In the genomic region with DNA sequence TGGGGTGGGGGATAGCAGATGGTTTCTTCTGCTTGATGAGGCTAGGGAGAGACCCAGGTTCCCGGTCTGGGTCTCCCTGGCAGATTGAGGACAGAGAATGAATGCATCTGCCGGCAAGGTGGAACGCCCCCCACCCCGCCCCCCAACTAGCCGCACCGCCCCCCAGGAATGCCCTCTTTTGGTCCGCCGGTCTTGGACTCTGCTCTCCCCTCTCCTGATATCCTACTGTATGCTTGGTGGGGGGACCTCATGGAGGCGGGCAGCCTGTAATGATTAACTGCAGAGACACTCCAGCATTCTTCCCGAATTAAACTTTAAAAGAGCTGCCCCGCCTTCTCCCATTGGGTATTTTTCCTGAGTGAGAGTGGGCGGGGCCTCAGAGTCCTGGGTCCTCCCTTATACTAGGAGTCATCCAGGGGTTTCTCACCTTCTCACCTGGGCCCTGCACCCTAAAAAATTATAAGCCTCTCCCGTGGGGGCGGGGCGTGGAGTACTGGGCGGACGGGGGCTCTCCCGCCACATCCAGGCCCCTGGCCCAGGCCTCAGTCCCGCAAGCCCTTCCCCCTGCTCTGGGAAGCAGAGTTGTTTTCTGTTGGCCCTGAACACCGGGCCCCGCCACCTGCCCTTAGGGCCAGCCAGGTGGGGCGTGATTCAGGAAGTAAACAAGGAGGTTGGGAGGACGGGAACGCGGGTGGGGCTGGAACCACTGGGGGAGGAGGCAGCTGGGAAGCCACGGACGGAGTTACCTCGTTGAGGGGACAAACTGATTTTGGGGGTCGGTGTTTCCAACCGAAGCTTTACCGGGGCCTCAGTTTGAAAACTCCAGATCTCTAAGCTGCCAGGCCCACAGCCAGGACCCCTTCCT, we compare ENCODE assay signal across 6 cellular contexts. TPM values are rescaled to one million over a fixed set of nuclear protein-coding genes. Genes with fewer than 3 reads are reported as not detected.
A peak's percentile ranks its signal among the peaks of the same experiment; 100 is the strongest.
DNase-seq lines count a peak whose midpoint lies in the region; ATAC-seq lines count a peak whose summit lies in the region.

No MANE protein-coding gene starts in this region.

- H3K27ac Mint-ChIP-seq in naive B cell, result peak overlapping the region in 4 of 6 donors; percentile 64 to 91 (median 75)

- H3K27ac ChIP-seq in HUES64 (ENCODE audit: low read depth, low read length), result peak overlapping the region; percentile 94

- H3K27me3 ChIP-seq in HUES64 (ENCODE audit: insufficient read depth, low read length) (peaks cover 5% of the 10 kb centered on the region; the same call in 1 of the 2 replicates), adipocyte (replicated peaks; ENCODE audit: control insufficient read depth, insufficient read depth, low read length) (peaks cover 13% of the 10 kb centered on the region)

- H3K4me1 Mint-ChIP-seq in naive B cell, result peaks cover 29 to 47% (median 36%) of the 10 kb centered on the region in 3 donors

- H3K36me3 ChIP-seq in HUES64 (ENCODE audit: insufficient read depth, low read length), result peaks cover 24% of the 10 kb centered on the region
- H3K36me3 ChIP-seq in adipocyte (ENCODE audit: control insufficient read depth, insufficient read depth, low read length, severe bottlenecking), result no peaks in the 10 kb centered on the region

- H3K9ac ChIP-seq in HUES64 (ENCODE audit: low read depth, low read length) (peak overlapping the region; percentile 64), adipocyte (ENCODE audit: low read length) (peak overlapping the region; percentile 4)

- peak in 1 of 2 donors; percentile 7 for ATAC-seq in naive B cell (ENCODE audit: low read depth in 2 of 2)

- H3K4me1 ChIP-seq in HUES64 (ENCODE audit: insufficient read depth, low read length), result peaks cover 16% of the 10 kb centered on the region
- H3K4me1 ChIP-seq in adipocyte (ENCODE audit: control insufficient read depth, insufficient read depth, low read length), result no peaks in the 10 kb centered on the region

- H3K4me3 Mint-ChIP-seq in naive B cell, result peak overlapping the region; percentile 79 to 92 (median 86)

- H3K27me3 Mint-ChIP-seq in naive B cell, result peaks cover 5 to 60% (median 56%) of the 10 kb centered on the region in 3 donors

- H3K9me3 Mint-ChIP-seq in naive B cell, result peaks cover 0 to 1% (median 0%) of the 10 kb centered on the region in 7 donors

- H3K36me3 Mint-ChIP-seq in naive B cell, result no peaks in the 10 kb centered on the region

- H3K9me3 ChIP-seq in HUES64 (ENCODE audit: insufficient read depth, low read depth, low read length) (no peaks in the 10 kb centered on the region), adipocyte (ENCODE audit: control insufficient read depth, low read length) (no peaks in the 10 kb centered on the region)

- peak; percentile 57 for DNase-seq in adipocyte (ENCODE audit: low read depth)
- no peak for DNase-seq in naive B cell
- DNase-seq in activated CD4-positive, CD25-positive, alpha-beta regulatory T cell treated with anti-CD3 and anti-CD28 coated beads, Interleukin-2, amount 50 U/mL, for 72 hours, result no peak
- DNase-seq in occipital lobe (lab: John Stamatoyannopoulos, UW), result no peak
- no peak for DNase-seq in stimulated activated CD8-positive, alpha-beta memory T cell treated with anti-CD3 and anti-CD28 coated beads, Interleukin-4, amount 100 ng/mL, for 48 hours

- WGBS in HUES64, result 1% methylated on average over 27 of the region's 31 CpGs

- H3K4me3 ChIP-seq in HUES64 (ENCODE audit: low read length) (peak overlapping the region; percentile 85), adipocyte (ENCODE audit: low read length) (peak overlapping the region; percentile 54)

RNA-seq across cellular contexts. Expression of gene GRB7, which starts 1.5 kb away (rescaled TPM):
- polyA plus RNA-seq in HUES64 (2013, experiment 1 of 2), result 15.8 TPM
- 14.2 TPM for polyA plus RNA-seq in HUES64 (2013, experiment 2 of 2)
- polyA plus RNA-seq in naive B cell (ENCODE audit: low read depth in 6 of 6), result under 1 TPM in 3 of 6 donors, not detected in 3; 0.23 to 0.65 (median 0.29) TPM
- not detected for total RNA-seq in occipital lobe

RNA-seq across cellular contexts. Expression of gene MIEN1, which starts 8.9 kb away (rescaled TPM):
- 29.9 TPM for polyA plus RNA-seq in HUES64 (2013, experiment 1 of 2)
- 42.8 TPM for polyA plus RNA-seq in HUES64 (2013, experiment 2 of 2)
- 100 to 1,000 TPM in 5 of 6 donors, 10 to 100 TPM in 1; 99.3 to 135 (median 123) TPM for polyA plus RNA-seq in naive B cell (ENCODE audit: low read depth in 6 of 6)
- 10.1 TPM for total RNA-seq in occipital lobe

RNA-seq across cellular contexts. Expression of gene ERBB2, which starts 39.4 kb away (rescaled TPM):
- 138 TPM for polyA plus RNA-seq in HUES64 (2013, experiment 1 of 2)
- 104 TPM for polyA plus RNA-seq in HUES64 (2013, experiment 2 of 2)
- 1 to 10 TPM in 3 of 6 donors, under 1 TPM in 3; 0.20 to 3.0 (median 1.1) TPM for polyA plus RNA-seq in naive B cell (ENCODE audit: low read depth in 6 of 6)
- 10.1 TPM for total RNA-seq in occipital lobe

RNA-seq across cellular contexts. Expression of gene PGAP3, which starts 51.4 kb away (rescaled TPM):
- 10.3 TPM for polyA plus RNA-seq in HUES64 (2013, experiment 1 of 2)
- 8.7 TPM for polyA plus RNA-seq in HUES64 (2013, experiment 2 of 2)
- 10 to 100 TPM in 2 of 6 donors, 1 to 10 TPM in 4; 7.2 to 18.2 (median 9.1) TPM for polyA plus RNA-seq in naive B cell (ENCODE audit: low read depth in 6 of 6)
- total RNA-seq in occipital lobe, result 8.9 TPM
